Comparison of ENCODE assay signal across 11 cellular contexts in the genomic region with DNA sequence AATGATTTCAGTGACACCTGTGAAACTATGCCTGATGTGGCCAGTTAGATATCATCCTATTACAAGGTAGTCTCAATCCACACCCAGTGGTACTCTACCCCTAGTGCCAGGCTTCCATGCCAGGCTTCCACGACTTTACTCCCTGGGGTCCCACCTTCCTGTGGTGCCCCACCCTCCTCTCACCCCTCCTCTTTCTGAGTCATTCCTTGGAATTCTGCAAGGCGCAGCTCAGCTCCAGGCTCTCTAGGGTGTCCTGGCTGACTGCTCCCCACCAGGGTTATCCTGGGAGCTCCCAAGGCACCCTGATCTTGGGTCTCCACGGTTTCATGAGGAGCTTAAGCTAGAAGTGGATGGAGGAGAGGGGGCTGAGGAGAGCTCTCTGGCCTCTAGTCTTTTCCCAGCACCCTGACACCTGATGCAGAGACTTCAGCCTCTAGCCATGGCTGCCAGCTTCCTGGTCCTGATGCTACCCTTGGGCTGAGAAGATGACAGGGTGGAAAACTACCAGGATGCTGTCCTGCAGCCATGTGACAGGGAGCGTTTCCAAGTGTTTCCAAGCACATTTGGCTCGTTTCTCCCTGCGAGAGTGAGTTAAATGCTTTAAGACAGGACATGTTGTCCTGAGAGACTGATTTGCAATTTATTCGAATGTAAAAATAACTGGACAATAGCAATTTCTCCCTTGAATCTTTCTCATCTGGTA.
"Had no signal": no experiment of that assay in that cellular context is flagged by ENCODE, and none has a peak within 500 bp of the region (broad histone marks: within the 10 kb centered on the region; RNA-seq: fewer than 3 reads in every experiment).

No MANE protein-coding gene starts in this region.

- H3K9me3 Mint-ChIP-seq: activated CD4-positive, alpha-beta T cell treated with anti-CD3 and anti-CD28 coated beads, Interleukin-2, amount 10 ng/mL, durations not matched to agents 24 days and 14 days had no signal

- H3K4me1 Mint-ChIP-seq: activated CD4-positive, alpha-beta T cell treated with anti-CD3 and anti-CD28 coated beads, Interleukin-2, amount 10 ng/mL, durations not matched to agents 24 days and 14 days; activated naive CD4-positive, alpha-beta T cell treated with anti-CD3 and anti-CD28 coated beads, Interleukin-2, amount 10 ng/mL, durations not matched to agents 7 days and 5 days; activated T-helper 17 cell treated with anti-CD3 and anti-CD28 coated beads, Interleukin-2, amount 50 U/mL, for 72 hours had no signal

- ATAC-seq: activated T-helper 17 cell treated with anti-CD3 and anti-CD28 coated beads, Interleukin-2, amount 50 U/mL, for 72 hours; esophagus mucosa; heart left ventricle; left ventricle myocardium superior; right cardiac atrium; WTC11 had no signal

- H3K27me3 Mint-ChIP-seq: activated CD4-positive, alpha-beta T cell treated with anti-CD3 and anti-CD28 coated beads, Interleukin-2, amount 10 ng/mL, durations not matched to agents 24 days and 14 days had no signal

- H3K27ac Mint-ChIP-seq: activated CD4-positive, alpha-beta T cell treated with anti-CD3 and anti-CD28 coated beads, Interleukin-2, amount 10 ng/mL, durations not matched to agents 24 days and 14 days; activated naive CD4-positive, alpha-beta T cell treated with anti-CD3 and anti-CD28 coated beads, Interleukin-2, amount 10 ng/mL, durations not matched to agents 7 days and 5 days; activated T-helper 17 cell treated with anti-CD3 and anti-CD28 coated beads, Interleukin-2, amount 50 U/mL, for 72 hours; WTC11 had no signal

- H3K27ac ChIP-seq: heart left ventricle, upper lobe of left lung had no signal

- H3K4me3 ChIP-seq: heart left ventricle, upper lobe of left lung had no signal

- DNase-seq: activated CD4-positive, alpha-beta T cell treated with anti-CD3 and anti-CD28 coated beads, Interleukin-2, amount 10 ng/mL, durations not matched to agents 24 days and 14 days; activated naive CD4-positive, alpha-beta T cell treated with anti-CD3 and anti-CD28 coated beads, Interleukin-2, amount 10 ng/mL, durations not matched to agents 7 days and 5 days; activated T-cell treated with anti-CD3 and anti-CD28 coated beads for 4 hours; heart left ventricle; left ventricle myocardium superior; right cardiac atrium; small intestine; upper lobe of left lung had no signal

- H3K27me3 ChIP-seq: upper lobe of left lung had no signal

- H3K4me3 Mint-ChIP-seq: activated CD4-positive, alpha-beta T cell treated with anti-CD3 and anti-CD28 coated beads, Interleukin-2, amount 10 ng/mL, durations not matched to agents 24 days and 14 days; activated naive CD4-positive, alpha-beta T cell treated with anti-CD3 and anti-CD28 coated beads, Interleukin-2, amount 10 ng/mL, durations not matched to agents 7 days and 5 days; activated T-helper 17 cell treated with anti-CD3 and anti-CD28 coated beads, Interleukin-2, amount 50 U/mL, for 72 hours; WTC11 had no signal
